ENCODE assay signal across 22 cellular contexts in genomic region chr22:43225609-43226008, GRCh38.
"Had no signal": no experiment of that assay in that cellular context is flagged by ENCODE, and none has a peak within 500 bp of the region (broad histone marks: within the 10 kb centered on the region; RNA-seq: fewer than 3 reads in every experiment).

No MANE protein-coding gene starts in this region.

- H3K36me3 ChIP-seq: colonic mucosa, neutrophil, spleen, tibial artery, WERI-Rb-1 had no signal

- H3K27ac Mint-ChIP-seq: activated CD8-positive, alpha-beta memory T cell treated with anti-CD3 and anti-CD28 coated beads, Interleukin-2, amount 10 ng/mL, durations not matched to agents 7 days and 5 days; activated naive CD8-positive, alpha-beta T cell; endodermal cell; naive B cell; stimulated activated naive B cell treated with anti-CD40 and anti-IgM and Interleukin-4, amounts not matched to agents 10 μg/mL and 1 μg/mL and 100 μg/mL, for 72 hours had no signal

- H3K9me3 ChIP-seq: colonic mucosa, neutrophil, spleen, tibial artery had no signal

- ATAC-seq: activated CD8-positive, alpha-beta memory T cell treated with anti-CD3 and anti-CD28 coated beads, Interleukin-2, amount 10 ng/mL, durations not matched to agents 7 days and 5 days; foreskin keratinocyte; stimulated activated naive B cell treated with anti-CD40 and anti-IgM and Interleukin-4, amounts not matched to agents 10 μg/mL and 1 μg/mL and 100 μg/mL, for 72 hours had no signal

- H3K27ac ChIP-seq: colonic mucosa, foreskin keratinocyte, neutrophil, parathyroid adenoma, spleen, tibial artery, WERI-Rb-1 had no signal

- H3K4me3 ChIP-seq: colonic mucosa, lung, spleen, tibial artery had no signal

- H3K27me3 Mint-ChIP-seq: activated CD8-positive, alpha-beta memory T cell treated with anti-CD3 and anti-CD28 coated beads, Interleukin-2, amount 10 ng/mL, durations not matched to agents 7 days and 5 days; activated naive CD8-positive, alpha-beta T cell; central memory CD8-positive, alpha-beta T cell had no signal

- H3K27me3 ChIP-seq: colonic mucosa had no signal

- H3K9ac ChIP-seq: parathyroid adenoma had no signal

- H3K79me2 ChIP-seq: parathyroid adenoma had no signal

- H3K4me1 Mint-ChIP-seq: stimulated activated naive B cell treated with anti-CD40 and anti-IgM and Interleukin-4, amounts not matched to agents 10 μg/mL and 1 μg/mL and 100 μg/mL, for 72 hours had no signal

- FAIRE-seq: keratinocyte, urothelium cell line had no signal

- DNase-seq: activated CD4-positive, alpha-beta T cell treated with anti-CD3 and anti-CD28 coated beads for 1 hour; activated CD4-positive, alpha-beta T cell treated with anti-CD3 and anti-CD28 coated beads, Interleukin-2, amount 50 U/mL, for 4 hours; activated CD8-positive, alpha-beta memory T cell treated with anti-CD3 and anti-CD28 coated beads, Interleukin-2, amount 10 ng/mL, durations not matched to agents 7 days and 5 days; colonic mucosa; foreskin keratinocyte; hippocampal formation; naive B cell; spleen; stimulated activated CD4-positive, alpha-beta T cell treated with anti-CD3 and anti-CD28 coated beads, Interleukin-4, amount 100 ng/mL, for 4 hours; stimulated activated naive B cell treated with anti-CD40 and anti-IgM and Interleukin-4, amounts not matched to agents 10 μg/mL and 1 μg/mL and 100 μg/mL, for 72 hours; substantia nigra; T-helper 1 cell; tibial artery had no signal

- H3K4me3 Mint-ChIP-seq: activated CD8-positive, alpha-beta memory T cell treated with anti-CD3 and anti-CD28 coated beads, Interleukin-2, amount 10 ng/mL, durations not matched to agents 7 days and 5 days; activated naive CD8-positive, alpha-beta T cell; central memory CD8-positive, alpha-beta T cell; endodermal cell; naive B cell; stimulated activated naive B cell treated with anti-CD40 and anti-IgM and Interleukin-4, amounts not matched to agents 10 μg/mL and 1 μg/mL and 100 μg/mL, for 72 hours had no signal

- H3K36me3 Mint-ChIP-seq: activated CD8-positive, alpha-beta memory T cell treated with anti-CD3 and anti-CD28 coated beads, Interleukin-2, amount 10 ng/mL, durations not matched to agents 7 days and 5 days; activated naive CD8-positive, alpha-beta T cell; naive B cell; stimulated activated naive B cell treated with anti-CD40 and anti-IgM and Interleukin-4, amounts not matched to agents 10 μg/mL and 1 μg/mL and 100 μg/mL, for 72 hours had no signal

- H2AFZ ChIP-seq: parathyroid adenoma had no signal

- H3K9me3 Mint-ChIP-seq: central memory CD8-positive, alpha-beta T cell; endodermal cell; naive B cell; stimulated activated naive B cell treated with anti-CD40 and anti-IgM and Interleukin-4, amounts not matched to agents 10 μg/mL and 1 μg/mL and 100 μg/mL, for 72 hours had no signal

- H3K4me1 ChIP-seq: colonic mucosa, foreskin keratinocyte, parathyroid adenoma had no signal
